12 cellular contexts compared by ENCODE assay signal in genomic region chr2:96876036-96876810, GRCh38. TPM values are rescaled to one million over a fixed set of nuclear protein-coding genes. Genes with fewer than 3 reads are reported as not detected.
DNase-seq lines count a peak whose midpoint lies in the region; ATAC-seq, FAIRE-seq and TF ChIP-seq lines count a peak whose summit lies in the region.
"Had no signal": no experiment of that assay in that cellular context is flagged by ENCODE, and none has a peak within 500 bp of the region (broad histone marks: within the 10 kb centered on the region; RNA-seq: fewer than 3 reads in every experiment).

No MANE protein-coding gene starts in this region.

- peak overlapping the region; percentile 45; the same call in 1 of the 2 replicates for H3K4me2 ChIP-seq in PC-3 (ENCODE audit: low read length)
- peak overlapping the region; percentile 48 for H3K4me2 ChIP-seq in osteoblast (ENCODE audit: insufficient read depth, low read length)

- H2AFZ ChIP-seq in PC-3 (ENCODE audit: low read length) (no peak overlapping the region), osteoblast (ENCODE audit: low read length) (peak overlapping the region; percentile 43)

- H3F3A ChIP-seq in PC-3 (ENCODE audit: low read length, unreplicated experiment): no peaks in the 10 kb centered on the region

- no peaks in the 10 kb centered on the region for H3K27me3 ChIP-seq in PC-3 (ENCODE audit: low read length)
- H3K27me3 ChIP-seq in osteoblast (ENCODE audit: insufficient read depth, low read length): no peaks in the 10 kb centered on the region

- TF ChIP-seq POLR2A in H54 (IDR thresholded peaks at IDR 0.05; ENCODE audit: low read depth, low read length): no peak

- H3K9me2 ChIP-seq in PC-3 (replicated peaks; ENCODE audit: low read length): no peaks in the 10 kb centered on the region

- H3K27ac ChIP-seq in PC-3 (ENCODE audit: low read length) (peak overlapping the region; percentile 61), osteoblast (ENCODE audit: low read depth, low read length) (peak overlapping the region; percentile 91)
- H3K27ac ChIP-seq: thoracic aorta had no signal

- H3K9ac ChIP-seq in PC-3 (ENCODE audit: low read length): no peak overlapping the region

- TF ChIP-seq CTCF in PC-3 (conservative IDR thresholded peaks at IDR 0.05; ENCODE audit: low read depth, low read length): no peak
- TF ChIP-seq CTCF in osteoblast (IDR thresholded peaks at IDR 0.05; ENCODE audit: extremely low read depth, low read depth, low read length): no peak

- H3K9me3 ChIP-seq in PC-3 (ENCODE audit: low read length): no peaks in the 10 kb centered on the region
- no peaks in the 10 kb centered on the region for H3K9me3 ChIP-seq in osteoblast (ENCODE audit: low read depth, low read length)
- H3K9me3 ChIP-seq: thoracic aorta had no signal

- POLR2A ChIA-PET in PC-3 (lab: Charles Lee; ENCODE audit: unreplicated experiment): no interaction called here

- intact Hi-C loops in PC-3 (cut with micrococcal nuclease): no loop called here

- H3K36me3 ChIP-seq in PC-3 (ENCODE audit: low read depth, low read length): no peaks in the 10 kb centered on the region
- no peaks in the 10 kb centered on the region for H3K36me3 ChIP-seq in osteoblast (ENCODE audit: insufficient read depth, low read length)
- H3K36me3 ChIP-seq: thoracic aorta had no signal

- DNase-seq in H54 (ENCODE audit: insufficient read length, low spot score): peak; percentile 86
- peak; percentile 68 for DNase-seq in PC-3
- DNase-seq in epidermal melanocyte (ENCODE audit: insufficient read length, low spot score): peak; percentile 55
- DNase-seq in osteoblast (ENCODE audit: insufficient read length, low spot score, missing footprints): peak; percentile 100
- DNase-seq in cerebellum (ENCODE audit: low spot score): no peak
- DNase-seq in effector CD8-positive, alpha-beta T cell (lab: John Stamatoyannopoulos, UW): no peak
- DNase-seq in middle frontal gyrus (ENCODE audit: extremely low spot score, low spot score): no peak
- DNase-seq: activated CD8-positive, alpha-beta T cell treated with anti-CD3 and anti-CD28 coated beads, Interleukin-2, amount 10 ng/mL, durations not matched to agents 7 days and 5 days; naive thymus-derived CD4-positive, alpha-beta T cell; SW 1271 had no signal

- H3K79me2 ChIP-seq in PC-3 (ENCODE audit: low read length): no peaks in the 10 kb centered on the region
- no peaks in the 10 kb centered on the region for H3K79me2 ChIP-seq in osteoblast (ENCODE audit: insufficient read depth, low read length)

- no TSS peak for BruUV-seq in PC-3 (replicated peaks; lab: Mats Ljungman, UMichigan)

- CTCF ChIA-PET in PC-3 (lab: Charles Lee): no interaction called here

- H3K4me3 ChIP-seq in PC-3 (ENCODE audit: low read length): no peak overlapping the region
- peak overlapping the region; percentile 16 for H3K4me3 ChIP-seq in osteoblast (ENCODE audit: insufficient read depth, low read length)
- H3K4me3 ChIP-seq: thoracic aorta had no signal

- FAIRE-seq in H54 (lab: Jason Lieb, UNC): peak; percentile 23

- ATAC-seq in PC-3 (peak; percentile 72), GM18498 (IDR thresholded peaks at IDR 0.05; ENCODE audit: unreplicated experiment) (no peak)
- ATAC-seq: activated CD8-positive, alpha-beta T cell treated with anti-CD3 and anti-CD28 coated beads, Interleukin-2, amount 10 ng/mL, durations not matched to agents 7 days and 5 days; naive thymus-derived CD4-positive, alpha-beta T cell had no signal

- H4K20me1 ChIP-seq in PC-3 (ENCODE audit: low read length) (no peaks in the 10 kb centered on the region), osteoblast (ENCODE audit: insufficient read depth, low read length) (no peaks in the 10 kb centered on the region)

- H3K4me1 ChIP-seq in PC-3 (ENCODE audit: insufficient read depth, low read length): peaks cover 38% of the 10 kb centered on the region
- peaks cover 38% of the 10 kb centered on the region for H3K4me1 ChIP-seq in osteoblast (ENCODE audit: insufficient read depth, low read length)

RNA-seq across cellular contexts. Expression of gene SEMA4C, which starts 6.3 kb away (rescaled TPM):
- 20.6 and 29.8 TPM in 2 replicates for total RNA-seq in PC-3 (2014; rRNA removed)
- 28.0 and 29.7 TPM in 2 replicates for total RNA-seq in osteoblast
- 51.0 TPM for total RNA-seq in cerebellum

RNA-seq across cellular contexts. Expression of gene ANKRD39, which starts 18.4 kb away (rescaled TPM):
- total RNA-seq in PC-3 (2014; rRNA removed): 24.5 and 29.4 TPM in 2 replicates
- total RNA-seq in osteoblast: 5.1 and 5.9 TPM in 2 replicates
- 13.2 TPM for total RNA-seq in cerebellum

RNA-seq across cellular contexts. Expression of gene ANKRD23, which starts 32.4 kb away (rescaled TPM):
- 4.0 and 8.2 TPM in 2 replicates for total RNA-seq in PC-3 (2014; rRNA removed)
- total RNA-seq in osteoblast: 1.8 and 2.1 TPM in 2 replicates
- total RNA-seq in cerebellum: 8.0 TPM

Comparison
In these comparisons a context has a peak if more than half of its experiments do, and no peak if none do; other contexts are left out.
1. DNase-seq: peak in H54 (single experiment), PC-3 (single experiment), epidermal melanocyte (single experiment) and osteoblast (single experiment); none in cerebellum (single experiment), effector CD8-positive, alpha-beta T cell (single experiment) and middle frontal gyrus (single experiment).